ENCODE assay signal across 8 cellular contexts in genomic region chr6:50956014-50956413, GRCh38.
"Had no signal": no experiment of that assay in that cellular context is flagged by ENCODE, and none has a peak within 500 bp of the region (broad histone marks: within the 10 kb centered on the region; RNA-seq: fewer than 3 reads in every experiment).

No MANE protein-coding gene starts in this region.

- FAIRE-seq: G401.6, GM12878, GM12891, GM12892, GM18507, GM19239 had no signal

- DNase-seq: GDM1, GF-D8 had no signal

- ATAC-seq: GM12878 had no signal

- H3K4me3 ChIP-seq: GM12878 had no signal
